37 cellular contexts compared by ENCODE assay signal in genomic region chr5:110354896-110355295, GRCh38.
DNase-seq lines count a peak whose midpoint lies in the region; ATAC-seq, FAIRE-seq and TF ChIP-seq lines count a peak whose summit lies in the region.
"Had no signal": no experiment of that assay in that cellular context is flagged by ENCODE, and none has a peak within 500 bp of the region (broad histone marks: within the 10 kb centered on the region; RNA-seq: fewer than 3 reads in every experiment).

No MANE protein-coding gene starts in this region.

- in situ Hi-C loops in G401 (cut with HindIII; ENCODE audit: low sequenced_read_pairs): no loop called here

- H3K4me1 ChIP-seq in right cardiac atrium (ENCODE audit: control insufficient read depth, insufficient read depth, low read length): no peaks in the 10 kb centered on the region
- no peaks in the 10 kb centered on the region for H3K4me1 ChIP-seq in kidney (ENCODE audit: control insufficient read depth in 1 of 2, insufficient read depth in 1 of 2, low read depth in 1 of 2, low read length in 2 of 2)
- H3K4me1 ChIP-seq: breast epithelium, lower lobe of right lung had no signal

- CTCF ChIA-PET in GM10248 (lab: Yijun Ruan, JAX): interaction anchor here (0.9 to 1.5 kb wide), 2 partner anchors 10 to 58 kb away, joined by 3 to 5 read pairs; no protein-coding TSS in a partner anchor

- H3K9ac ChIP-seq in kidney (ENCODE audit: low read length in 2 of 2): no peak overlapping the region

- DNase-seq in ELF-1 (ENCODE audit: low read depth, low spot score) (peak; percentile 14), astrocyte of the hippocampus (ENCODE audit: low read depth, low spot score) (peak; percentile 22), right cardiac atrium (peak; percentile 44 to 91 (median 53)), putamen (ENCODE audit: low spot score) (peak; percentile 10), kidney (no peak), G401 (ENCODE audit: low spot score) (no peak), GM10248 (ENCODE audit: extremely low spot score) (no peak)
- DNase-seq: activated CD4-positive, alpha-beta T cell treated with anti-CD3 and anti-CD28 coated beads, Interleukin-2, amount 50 U/mL, for 48 hours; activated CD8-positive, alpha-beta memory T cell treated with anti-CD3 and anti-CD28 coated beads, Interleukin-2, amount 50 U/mL, for 4 hours; activated naive CD4-positive, alpha-beta T cell treated with anti-CD3 and anti-CD28 coated beads for 36 hours; AML-193; CD4-positive, alpha-beta T cell; effector CD8-positive, alpha-beta T cell; glutamatergic neuron; H7; lower lobe of right lung; mucosa of descending colon; natural killer cell; NCI-H1048; NCI-H1930; NCI-H2171 treated with DMSO at 0.1 percent for 48 hours; NCI-H524 treated with DMSO at 0.1 percent for 48 hours; NK-92 treated with Interleukin-12 subunit alpha and Interleukin-12 subunit beta, amount 100 ng/mL, for 24 hours; PC-3; SHP77 treated with DMSO at 0.1 percent for 48 hours; stimulated activated CD4-positive, alpha-beta T cell treated with anti-CD3 and anti-CD28 coated beads, Interleukin-1b, Interleukin-23, amount 100 ng/mL, for 48 hours; stimulated activated naive CD4-positive, alpha-beta T cell treated with Interleukin-2 at 50 U/mL for 16 hours had no signal

- no peak for FAIRE-seq in kidney (lab: Jason Lieb, UNC)
- FAIRE-seq: D721Med, GM12878, islet of Langerhans, K562 had no signal

- ATAC-seq in right cardiac atrium (peak; percentile 51 to 89), GM18907 (IDR thresholded peaks at IDR 0.05; ENCODE audit: unreplicated experiment) (no peak)
- ATAC-seq: activated CD4-positive, CD25-positive, alpha-beta regulatory T cell treated with anti-CD3 and anti-CD28 coated beads, Interleukin-2, amount 50 U/mL, for 24 hours; GM12878; K562; mucosa of descending colon; natural killer cell; PC-3 had no signal

- intact Hi-C loops in right cardiac atrium (cut with DNase I): no loop called here
- intact Hi-C loops in kidney (cut with DNase I): no loop called here

- TF ChIP-seq CTCF in kidney (IDR thresholded peaks at IDR 0.05; ENCODE audit: borderline replicate concordance, extremely low read depth, insufficient read depth) (no peak), GM10248 (IDR thresholded peaks at IDR 0.05; ENCODE audit: control extremely low read depth, extremely low read depth, low read depth, missing control alignments) (no peak)

- no peaks in the 10 kb centered on the region for H3K27me3 ChIP-seq in right cardiac atrium (ENCODE audit: control insufficient read depth, insufficient read depth)
- H3K27me3 ChIP-seq: adrenal gland, breast epithelium, tibial artery had no signal

- POLR2A ChIA-PET in GM10248 (lab: Yijun Ruan, JAX): no interaction called here

- H3K27ac ChIP-seq in right cardiac atrium (ENCODE audit: low read length) (no peak overlapping the region), kidney (ENCODE audit: low read depth in 2 of 2, low read length in 2 of 2) (no peak overlapping the region)
- H3K27ac ChIP-seq: lower lobe of right lung, tibial artery had no signal

- 48% methylated on average over 6 of the region's 6 CpGs for WGBS in right cardiac atrium

- H3K9me3 ChIP-seq in right cardiac atrium (ENCODE audit: control insufficient read depth, low read length): no peaks in the 10 kb centered on the region
- no peaks in the 10 kb centered on the region for H3K9me3 ChIP-seq in kidney (ENCODE audit: control insufficient read depth in 1 of 2, low read length in 2 of 2)
- H3K9me3 ChIP-seq: adrenal gland, breast epithelium, lower lobe of right lung, mucosa of descending colon, tibial artery had no signal

- H3K36me3 ChIP-seq in kidney (ENCODE audit: control insufficient read depth in 1 of 2, insufficient read depth in 2 of 2, low read length in 2 of 2): no peaks in the 10 kb centered on the region
- H3K36me3 ChIP-seq: adrenal gland, breast epithelium, lower lobe of right lung, tibial artery had no signal

- H3K4me3 ChIP-seq in right cardiac atrium (ENCODE audit: low read length) (no peak overlapping the region), kidney (ENCODE audit: low read length in 2 of 2) (no peak overlapping the region)
- H3K4me3 ChIP-seq: adrenal gland, breast epithelium, GM12878, K562, lower lobe of right lung, mucosa of descending colon, smooth muscle cell, tibial artery had no signal

Comparison
In these comparisons a context has a peak if more than half of its experiments do, and no peak if none do; other contexts are left out.
1. DNase-seq: peak in ELF-1 (single experiment), astrocyte of the hippocampus (single experiment), right cardiac atrium (3 of 3) and putamen (single experiment); none in kidney (single experiment), G401 (single experiment) and GM10248 (single experiment).